1 cellular context compared by ENCODE assay signal in genomic region chr7:158534134-158534515, GRCh38. TPM values are rescaled to one million over a fixed set of nuclear protein-coding genes. Genes with fewer than 3 reads are reported as not detected.
"Had no signal": no experiment of that assay in that cellular context is flagged by ENCODE, and none has a peak within 500 bp of the region (broad histone marks: within the 10 kb centered on the region; RNA-seq: fewer than 3 reads in every experiment).

No MANE protein-coding gene starts in this region.

RNA-seq across cellular contexts. Expression of gene PTPRN2, which starts 53.5 kb away (rescaled TPM):
- total RNA-seq: cardiac muscle cell had no signal
